Comparison of ENCODE assay signal across 33 cellular contexts in the genomic region with DNA sequence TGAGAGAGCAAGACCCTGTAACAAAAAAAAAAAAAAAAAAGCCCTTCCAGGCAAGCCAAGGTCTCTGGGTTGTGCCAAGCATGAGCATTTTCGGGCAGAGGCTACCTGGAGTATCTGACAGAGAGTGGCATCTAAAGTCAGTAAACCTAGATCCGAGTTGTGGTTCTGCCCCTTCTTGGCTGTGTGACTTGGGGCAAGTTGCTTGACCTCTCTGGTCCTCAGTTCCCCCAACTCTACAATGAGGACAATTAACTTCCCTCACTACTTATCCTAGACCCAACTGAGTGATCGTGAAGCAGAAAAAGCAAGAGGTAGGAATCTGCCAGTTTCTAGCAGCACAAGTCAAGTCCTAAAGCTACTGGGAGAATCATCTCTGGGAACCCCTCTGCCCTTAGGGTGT.
"Had no signal": no experiment of that assay in that cellular context is flagged by ENCODE, and none has a peak within 500 bp of the region (broad histone marks: within the 10 kb centered on the region; RNA-seq: fewer than 3 reads in every experiment).

No MANE protein-coding gene starts in this region.

- H3K27ac ChIP-seq: adrenal gland, body of pancreas, brain microvascular endothelial cell, breast epithelium, VCaP had no signal

- FAIRE-seq: astrocyte, TTC549 had no signal

- H3K9me3 ChIP-seq: adrenal gland, body of pancreas, breast epithelium had no signal

- DNase-seq: activated B cell treated with CpG ODN at 0.5 μM for 24 hours; activated CD4-positive, alpha-beta memory T cell treated with anti-CD3 and anti-CD28 coated beads for 36 hours; activated CD4-positive, alpha-beta T cell treated with anti-CD3 and anti-CD28 coated beads for 4 hours; activated CD4-positive, alpha-beta T cell treated with anti-CD3 and anti-CD28 coated beads, Interleukin-2, amount 10 ng/mL, durations not matched to agents 24 days and 14 days; activated CD4-positive, alpha-beta T cell treated with anti-CD3 and anti-CD28 coated beads, Interleukin-2, amount 50 U/mL, for 1 hour; activated CD4-positive, alpha-beta T cell treated with anti-CD3 and anti-CD28 coated beads, Interleukin-2, amount 50 U/mL, for 4 hours; activated CD4-positive, CD25-positive, alpha-beta regulatory T cell treated with anti-CD3 and anti-CD28 coated beads, Interleukin-2, amount 50 U/mL, for 72 hours; activated CD8-positive, alpha-beta memory T cell treated with anti-CD3 and anti-CD28 coated beads, Interleukin-2, amount 50 U/mL, for 4 hours; activated CD8-positive, alpha-beta T cell treated with anti-CD3 and anti-CD28 coated beads for 36 hours; activated effector memory CD4-positive, alpha-beta T cell treated with anti-CD3 and anti-CD28 coated beads, Interleukin-2, amount 50 U/mL, for 16 hours; activated gamma-delta T cell treated with Interleukin-2 at 50 U/mL for 16 hours; activated naive CD4-positive, alpha-beta T cell; activated naive CD4-positive, alpha-beta T cell treated with anti-CD3 and anti-CD28 coated beads for 36 hours; activated naive CD4-positive, alpha-beta T cell treated with anti-CD3 and anti-CD28 coated beads, Interleukin-2, amount 50 U/mL, for 16 hours; activated naive CD8-positive, alpha-beta T cell treated with anti-CD3 and anti-CD28 coated beads for 36 hours; activated T-cell treated with anti-CD3 and anti-CD28 coated beads for 4 hours; activated T-cell treated with anti-CD3 and anti-CD28 coated beads, Interleukin-2, amount 50 U/mL, for 1 hour; activated T-cell treated with anti-CD3 and anti-CD28 coated beads, Interleukin-2, amount 50 U/mL, for 4 hours; activated T-cell treated with anti-CD3 and anti-CD28 coated beads, Interleukin-2, amount 50 U/mL, for 72 hours; adrenal gland; amniotic stem cell; body of pancreas; brain microvascular endothelial cell; central memory CD4-positive, alpha-beta T cell; T-helper 1 cell; T-helper 2 cell; T-helper 9 cell had no signal

- H3K4me3 ChIP-seq: adrenal gland, body of pancreas, breast epithelium had no signal

- H3K4me1 ChIP-seq: adrenal gland, body of pancreas, breast epithelium had no signal

- ATAC-seq: activated CD8-positive, alpha-beta T cell treated with anti-CD3 and anti-CD28 coated beads for 36 hours; activated naive CD4-positive, alpha-beta T cell treated with anti-CD3 and anti-CD28 coated beads, Interleukin-2, amount 50 U/mL, for 72 hours; activated T-cell treated with anti-CD3 and anti-CD28 coated beads, Interleukin-2, amount 50 U/mL, for 4 hours; activated T-cell treated with anti-CD3 and anti-CD28 coated beads, Interleukin-2, amount 50 U/mL, for 72 hours; activated T-helper 17 cell treated with anti-CD3 and anti-CD28 coated beads, Interleukin-2, amount 50 U/mL, for 72 hours; body of pancreas had no signal

- H3K36me3 ChIP-seq: adrenal gland, brain microvascular endothelial cell, breast epithelium had no signal

- H3K27me3 ChIP-seq: adrenal gland, body of pancreas, brain microvascular endothelial cell, breast epithelium had no signal
